Comparison of ENCODE assay signal across 8 cellular contexts in genomic region chr9:118170032-118170955, GRCh38.
DNase-seq lines count a peak whose midpoint lies in the region; ATAC-seq and TF ChIP-seq lines count a peak whose summit lies in the region.

No MANE protein-coding gene starts in this region.

- H3K9me3 ChIP-seq in HCT116 (ENCODE audit: control insufficient read depth in 1 of 2, insufficient read depth in 1 of 2, low read depth in 1 of 2, low read length in 2 of 2) = peaks cover 0 to 8% of the 10 kb centered on the region in 2 experiments; a peak in 3 of 4 replicates

- POLR2A ChIA-PET in HCT116 (lab: Charles Lee) = no interaction called here
- POLR2A ChIA-PET in activated CD4-positive, alpha-beta memory T cell treated with anti-CD3 and anti-CD28 coated beads, Interleukin-2, amount 10 ng/mL, durations not matched to agents 7 days and 5 days (lab: Charles Lee) = no interaction called here

- H3K36me3 Mint-ChIP-seq in nephron (ENCODE audit: low read depth) = no peaks in the 10 kb centered on the region
- no peaks in the 10 kb centered on the region for H3K36me3 Mint-ChIP-seq in activated CD4-positive, alpha-beta memory T cell treated with anti-CD3 and anti-CD28 coated beads, Interleukin-2, amount 10 ng/mL, durations not matched to agents 7 days and 5 days (ENCODE audit: low read depth)
- H3K36me3 Mint-ChIP-seq in stimulated activated effector memory CD8-positive, alpha-beta T cell treated with anti-CD3 and anti-CD28 coated beads, Interleukin-12 subunit alpha, Interleukin-12 subunit beta, amount 100 ng/mL, for 72 hours = no peaks in the 10 kb centered on the region
- H3K36me3 Mint-ChIP-seq in activated T-helper 1 cell treated with anti-CD3 and anti-CD28 coated beads, Interleukin-12 subunit alpha, Interleukin-12 subunit beta, Interleukin-2, Interleukin-4 antibody, amounts not matched to agents 30 ng/mL and 10 ng/mL and 1 ng/mL, durations not matched to agents 14 hours and 24 hours and 36 hours (ENCODE audit: low read depth) = no peaks in the 10 kb centered on the region

- H3K27me3 Mint-ChIP-seq in nephron (ENCODE audit: low read depth) = no peaks in the 10 kb centered on the region
- H3K27me3 Mint-ChIP-seq in activated CD4-positive, alpha-beta memory T cell treated with anti-CD3 and anti-CD28 coated beads, Interleukin-2, amount 10 ng/mL, durations not matched to agents 7 days and 5 days = no peaks in the 10 kb centered on the region
- H3K27me3 Mint-ChIP-seq in activated T-helper 1 cell treated with anti-CD3 and anti-CD28 coated beads, Interleukin-12 subunit alpha, Interleukin-12 subunit beta, Interleukin-2, Interleukin-4 antibody, amounts not matched to agents 30 ng/mL and 10 ng/mL and 1 ng/mL, durations not matched to agents 14 hours and 24 hours and 36 hours (ENCODE audit: insufficient read depth) = no peaks in the 10 kb centered on the region

- no peaks in the 10 kb centered on the region for H3K79me2 ChIP-seq in HCT116 (ENCODE audit: insufficient read depth, low read length)

- TF ChIP-seq POLR2A in HCT116 (IDR thresholded peaks at IDR 0.05; ENCODE audit: borderline replicate concordance, extremely low read depth, insufficient read depth, insufficient read length) = no peak

- H3K36me3 ChIP-seq in HCT116 (ENCODE audit: control insufficient read depth in 1 of 2, insufficient read depth in 2 of 2, low read length in 2 of 2) = no peaks in the 10 kb centered on the region

- H3K9me3 Mint-ChIP-seq in nephron = no peaks in the 10 kb centered on the region
- H3K9me3 Mint-ChIP-seq in activated CD4-positive, alpha-beta memory T cell treated with anti-CD3 and anti-CD28 coated beads, Interleukin-2, amount 10 ng/mL, durations not matched to agents 7 days and 5 days = no peaks in the 10 kb centered on the region
- no peaks in the 10 kb centered on the region for H3K9me3 Mint-ChIP-seq in stimulated activated effector memory CD8-positive, alpha-beta T cell treated with anti-CD3 and anti-CD28 coated beads, Interleukin-12 subunit alpha, Interleukin-12 subunit beta, amount 100 ng/mL, for 72 hours
- no peaks in the 10 kb centered on the region for H3K9me3 Mint-ChIP-seq in activated T-helper 1 cell treated with anti-CD3 and anti-CD28 coated beads, Interleukin-12 subunit alpha, Interleukin-12 subunit beta, Interleukin-2, Interleukin-4 antibody, amounts not matched to agents 30 ng/mL and 10 ng/mL and 1 ng/mL, durations not matched to agents 14 hours and 24 hours and 36 hours

- H3K27ac Mint-ChIP-seq in nephron = no peak overlapping the region
- H3K27ac Mint-ChIP-seq in activated CD4-positive, alpha-beta memory T cell treated with anti-CD3 and anti-CD28 coated beads, Interleukin-2, amount 10 ng/mL, durations not matched to agents 7 days and 5 days = no peak overlapping the region
- H3K27ac Mint-ChIP-seq in stimulated activated effector memory CD8-positive, alpha-beta T cell treated with anti-CD3 and anti-CD28 coated beads, Interleukin-12 subunit alpha, Interleukin-12 subunit beta, amount 100 ng/mL, for 72 hours = no peak overlapping the region
- no peak overlapping the region for H3K27ac Mint-ChIP-seq in activated T-helper 1 cell treated with anti-CD3 and anti-CD28 coated beads, Interleukin-12 subunit alpha, Interleukin-12 subunit beta, Interleukin-2, Interleukin-4 antibody, amounts not matched to agents 30 ng/mL and 10 ng/mL and 1 ng/mL, durations not matched to agents 14 hours and 24 hours and 36 hours

- no peaks in the 10 kb centered on the region for H3K27me3 ChIP-seq in HCT116 (ENCODE audit: insufficient read depth, low read length)

- no peak overlapping the region for H3K4me2 ChIP-seq in HCT116 (ENCODE audit: low read length)

- no peak overlapping the region for H2AFZ ChIP-seq in HCT116 (ENCODE audit: low read depth, low read length, poor library complexity, severe bottlenecking)

- no peaks in the 10 kb centered on the region for H3K4me1 Mint-ChIP-seq in nephron
- H3K4me1 Mint-ChIP-seq in activated CD4-positive, alpha-beta memory T cell treated with anti-CD3 and anti-CD28 coated beads, Interleukin-2, amount 10 ng/mL, durations not matched to agents 7 days and 5 days = no peaks in the 10 kb centered on the region
- no peaks in the 10 kb centered on the region for H3K4me1 Mint-ChIP-seq in stimulated activated effector memory CD8-positive, alpha-beta T cell treated with anti-CD3 and anti-CD28 coated beads, Interleukin-12 subunit alpha, Interleukin-12 subunit beta, amount 100 ng/mL, for 72 hours
- H3K4me1 Mint-ChIP-seq in activated T-helper 1 cell treated with anti-CD3 and anti-CD28 coated beads, Interleukin-12 subunit alpha, Interleukin-12 subunit beta, Interleukin-2, Interleukin-4 antibody, amounts not matched to agents 30 ng/mL and 10 ng/mL and 1 ng/mL, durations not matched to agents 14 hours and 24 hours and 36 hours (ENCODE audit: low read depth) = no peaks in the 10 kb centered on the region

- BruUV-seq in HCT116 (replicated peaks; lab: Mats Ljungman, UMichigan) = no TSS peak

- CTCF ChIA-PET in HCT116 (lab: Charles Lee) = no interaction called here
- CTCF ChIA-PET in activated CD4-positive, alpha-beta memory T cell treated with anti-CD3 and anti-CD28 coated beads, Interleukin-2, amount 10 ng/mL, durations not matched to agents 7 days and 5 days (lab: Charles Lee) = no interaction called here

- no peak overlapping the region for H3K4me3 ChIP-seq in HCT116 (replicated peaks in 1 of 2; ENCODE audit: low read depth in 1 of 2, low read length in 2 of 2)

- H3K9me2 ChIP-seq in HCT116 (ENCODE audit: insufficient read depth) = no peaks in the 10 kb centered on the region

- DNase-seq in C1 segment of cervical spinal cord (lab: John Stamatoyannopoulos, UW) (peak in 12 of 14 donors; percentile 2 to 88 (median 44)), HCT116 (ENCODE audit: low read depth, low spot score) (no peak), NCI-H748 (lab: John Stamatoyannopoulos, UW; ENCODE audit: unreplicated experiment) (peak; percentile 90), ecto neural progenitor cell (ENCODE audit: low spot score) (peak; percentile 63)
- DNase-seq in activated CD4-positive, alpha-beta memory T cell treated with anti-CD3 and anti-CD28 coated beads, Interleukin-2, amount 10 ng/mL, durations not matched to agents 7 days and 5 days = no peak
- DNase-seq in stimulated activated effector memory CD8-positive, alpha-beta T cell treated with anti-CD3 and anti-CD28 coated beads, Interleukin-12 subunit alpha, Interleukin-12 subunit beta, amount 100 ng/mL, for 72 hours (ENCODE audit: low spot score in 2 of 2) = no peak
- no peak for DNase-seq in activated T-helper 1 cell treated with anti-CD3 and anti-CD28 coated beads, Interleukin-12 subunit alpha, Interleukin-12 subunit beta, Interleukin-2, Interleukin-4 antibody, amounts not matched to agents 30 ng/mL and 10 ng/mL and 1 ng/mL, durations not matched to agents 14 hours and 24 hours and 36 hours (ENCODE audit: low spot score)

- RAD21 ChIA-PET in HCT116 (lab: Charles Lee; ENCODE audit: low non-redundant PET in 1 of 2, low total read pairs in 2 of 2, uncharacterized antibody in 2 of 2, unreplicated experiment in 2 of 2) = no interaction called here

- TF ChIP-seq CTCF in HCT116 (IDR thresholded peaks at IDR 0.05 in 2 of 3, conservative IDR thresholded peaks at IDR 0.05 in 1 of 3; ENCODE audit: borderline replicate concordance in 1 of 3, insufficient read depth in 1 of 3, low read depth in 2 of 3, low read length in 2 of 3) (peak in 2 of 3 experiments; percentile 26 to 38; a peak in 3 of 6 replicates), nephron (IDR thresholded peaks at IDR 0.05; ENCODE audit: unreplicated experiment in 3 of 3) (peak; percentile 72 to 84 (median 80))

- no peaks in the 10 kb centered on the region; the same call in 1 of the 2 replicates for H4K20me1 ChIP-seq in HCT116 (ENCODE audit: insufficient read depth)

- no peak overlapping the region for H3K27ac ChIP-seq in HCT116 (ENCODE audit: low read depth, low read length)

- TF ChIP-seq RAD21 in HCT116 (IDR thresholded peaks at IDR 0.05; ENCODE audit: low read depth) = 0 out of 2 replicates have a peak, but pooled peaks have one; percentile 26

- no peak for ATAC-seq in HCT116
- no peak for ATAC-seq in stimulated activated effector memory CD8-positive, alpha-beta T cell treated with anti-CD3 and anti-CD28 coated beads, Interleukin-12 subunit alpha, Interleukin-12 subunit beta, amount 100 ng/mL, for 72 hours

- H3K4me3 Mint-ChIP-seq in nephron = no peak overlapping the region
- no peak overlapping the region for H3K4me3 Mint-ChIP-seq in activated CD4-positive, alpha-beta memory T cell treated with anti-CD3 and anti-CD28 coated beads, Interleukin-2, amount 10 ng/mL, durations not matched to agents 7 days and 5 days
- no peak overlapping the region for H3K4me3 Mint-ChIP-seq in stimulated activated effector memory CD8-positive, alpha-beta T cell treated with anti-CD3 and anti-CD28 coated beads, Interleukin-12 subunit alpha, Interleukin-12 subunit beta, amount 100 ng/mL, for 72 hours
- H3K4me3 Mint-ChIP-seq in activated T-helper 1 cell treated with anti-CD3 and anti-CD28 coated beads, Interleukin-12 subunit alpha, Interleukin-12 subunit beta, Interleukin-2, Interleukin-4 antibody, amounts not matched to agents 30 ng/mL and 10 ng/mL and 1 ng/mL, durations not matched to agents 14 hours and 24 hours and 36 hours = no peak overlapping the region

- no peaks in the 10 kb centered on the region for H3K4me1 ChIP-seq in HCT116 (ENCODE audit: control insufficient read depth in 1 of 2, insufficient read depth in 2 of 2, low read length in 2 of 2)

- intact Hi-C loops in HCT116 (cut with micrococcal nuclease) = no loop called here
- intact Hi-C loops in activated T-helper 1 cell treated with anti-CD3 and anti-CD28 coated beads, Interleukin-12 subunit alpha, Interleukin-12 subunit beta, Interleukin-2, Interleukin-4 antibody, amounts not matched to agents 30 ng/mL and 10 ng/mL and 1 ng/mL, durations not matched to agents 14 hours and 24 hours and 36 hours (cut with micrococcal nuclease) = no loop called here

- H3K9ac ChIP-seq in HCT116 (ENCODE audit: low read length) = no peak overlapping the region

Comparison
In these comparisons a context has a peak if more than half of its experiments do, and no peak if none do; other contexts are left out.
1. DNase-seq: peak in C1 segment of cervical spinal cord (12 of 14), NCI-H748 (single experiment) and ecto neural progenitor cell (single experiment); none in HCT116 (single experiment), activated CD4-positive, alpha-beta memory T cell treated with anti-CD3 and anti-CD28 coated beads, Interleukin-2, amount 10 ng/mL, durations not matched to agents 7 days and 5 days (single experiment), stimulated activated effector memory CD8-positive, alpha-beta T cell treated with anti-CD3 and anti-CD28 coated beads, Interleukin-12 subunit alpha, Interleukin-12 subunit beta, amount 100 ng/mL, for 72 hours (0 of 2) and activated T-helper 1 cell treated with anti-CD3 and anti-CD28 coated beads, Interleukin-12 subunit alpha, Interleukin-12 subunit beta, Interleukin-2, Interleukin-4 antibody, amounts not matched to agents 30 ng/mL and 10 ng/mL and 1 ng/mL, durations not matched to agents 14 hours and 24 hours and 36 hours (single experiment).